28 cellular contexts compared by ENCODE assay signal in the genomic region with DNA sequence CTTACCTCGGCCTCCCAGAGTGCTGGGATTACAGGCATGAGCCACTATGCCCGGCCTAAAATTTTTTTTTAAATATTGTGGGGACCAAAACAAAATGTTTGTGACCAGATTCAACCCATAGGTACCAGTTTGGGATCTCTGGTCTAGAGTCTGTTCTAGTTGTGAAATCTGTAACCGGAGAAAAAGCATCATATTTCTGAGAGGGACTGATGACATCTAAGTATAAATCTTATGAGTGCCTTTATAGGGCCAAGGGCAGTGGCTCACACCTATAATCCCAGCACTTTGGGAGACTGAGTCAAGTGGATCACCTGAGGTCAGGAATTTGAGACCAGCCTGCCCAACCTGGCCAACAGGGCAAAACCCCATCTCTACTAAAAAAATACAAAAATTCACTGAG.
"Had no signal": no experiment of that assay in that cellular context is flagged by ENCODE, and none has a peak within 500 bp of the region (broad histone marks: within the 10 kb centered on the region; RNA-seq: fewer than 3 reads in every experiment).

No MANE protein-coding gene starts in this region.

- H3K4me1 ChIP-seq: stomach, suprapubic skin, testis, tibial artery, tibial nerve, upper lobe of left lung, upper lobe of right lung, uterus, vagina had no signal

- H3K27me3 ChIP-seq: stomach, suprapubic skin, testis, thyroid gland, tibial nerve, transverse colon, upper lobe of left lung, upper lobe of right lung, uterus, vagina had no signal

- H3K4me1 Mint-ChIP-seq: stimulated activated effector memory CD8-positive, alpha-beta T cell treated with anti-CD3 and anti-CD28 coated beads, Interleukin-12 subunit alpha, Interleukin-12 subunit beta, amount 100 ng/mL, for 72 hours; stimulated activated memory B cell treated with anti-CD40 and anti-IgM and Interleukin-4, amounts not matched to agents 10 μg/mL and 1 μg/mL and 100 μg/mL, for 72 hours; stimulated activated naive CD8-positive, alpha-beta T cell treated with anti-CD3 and anti-CD28 coated beads, Interleukin-15, amount 100 ng/mL, for 72 hours had no signal

- DNase-seq: stimulated activated CD4-positive, alpha-beta T cell treated with anti-CD3 and anti-CD28 coated beads, Interleukin-2, amount 100 ng/mL, for 48 hours; stimulated activated CD4-positive, alpha-beta T cell treated with anti-CD3 and anti-CD28 coated beads, Interleukin-4, amount 100 ng/mL, for 1 hour; stimulated activated CD4-positive, alpha-beta T cell treated with anti-CD3 and anti-CD28 coated beads, Interleukin-4, amount 100 ng/mL, for 24 hours; stimulated activated CD4-positive, alpha-beta T cell treated with anti-CD3 and anti-CD28 coated beads, Interleukin-4, amount 100 ng/mL, for 4 hours; stimulated activated CD8-positive, alpha-beta memory T cell treated with anti-CD3 and anti-CD28 coated beads, Interleukin-4, amount 100 ng/mL, for 48 hours; stimulated activated naive B cell treated with anti-CD40 and anti-IgM and Interleukin-4, amounts not matched to agents 10 μg/mL and 1 μg/mL and 100 μg/mL, for 72 hours; stimulated activated naive CD4-positive, alpha-beta T cell; stimulated activated naive CD4-positive, alpha-beta T cell treated with Interleukin-2 at 50 U/mL for 16 hours; stimulated activated naive CD8-positive, alpha-beta T cell treated with anti-CD3 and anti-CD28 coated beads, Interleukin-15, amount 100 ng/mL, for 72 hours; stimulated activated naive CD8-positive, alpha-beta T cell treated with anti-CD3 and anti-CD28 coated beads, Interleukin-15, Interleukin-2, amounts not matched to agents 100 U/mL and 50 U/mL, for 24 hours; stomach; substantia nigra; testis; tibial artery; transverse colon; trophoblast cell; upper lobe of left lung; upper lobe of right lung; uterus had no signal

- ATAC-seq: stimulated activated effector memory CD8-positive, alpha-beta T cell treated with anti-CD3 and anti-CD28 coated beads, Interleukin-12 subunit alpha, Interleukin-12 subunit beta, amount 100 ng/mL, for 72 hours; stimulated activated memory B cell treated with anti-CD40 and anti-IgM and Interleukin-4, amounts not matched to agents 10 μg/mL and 1 μg/mL and 100 μg/mL, for 72 hours; stimulated activated naive B cell treated with anti-CD40 and anti-IgM and Interleukin-4, amounts not matched to agents 10 μg/mL and 1 μg/mL and 100 μg/mL, for 72 hours; stimulated activated naive CD8-positive, alpha-beta T cell treated with anti-CD3 and anti-CD28 coated beads, Interleukin-15, amount 100 ng/mL, for 72 hours; stimulated activated naive CD8-positive, alpha-beta T cell treated with anti-CD3 and anti-CD28 coated beads, Interleukin-15, Interleukin-2, amounts not matched to agents 100 U/mL and 50 U/mL, for 24 hours had no signal

- H3K9me3 Mint-ChIP-seq: stimulated activated effector memory CD8-positive, alpha-beta T cell treated with anti-CD3 and anti-CD28 coated beads, Interleukin-12 subunit alpha, Interleukin-12 subunit beta, amount 100 ng/mL, for 72 hours; stimulated activated memory B cell treated with anti-CD40 and anti-IgM and Interleukin-4, amounts not matched to agents 10 μg/mL and 1 μg/mL and 100 μg/mL, for 72 hours; stimulated activated naive B cell treated with anti-CD40 and anti-IgM and Interleukin-4, amounts not matched to agents 10 μg/mL and 1 μg/mL and 100 μg/mL, for 72 hours; stimulated activated naive CD8-positive, alpha-beta T cell treated with anti-CD3 and anti-CD28 coated beads, Interleukin-15, amount 100 ng/mL, for 72 hours; stimulated activated naive CD8-positive, alpha-beta T cell treated with anti-CD3 and anti-CD28 coated beads, Interleukin-15, Interleukin-2, amounts not matched to agents 100 ng/mL and 50 ng/mL, for 24 hours; type B pancreatic cell had no signal

- H3K27me3 Mint-ChIP-seq: stimulated activated memory B cell treated with anti-CD40 and anti-IgM and Interleukin-4, amounts not matched to agents 10 μg/mL and 1 μg/mL and 100 μg/mL, for 72 hours; stimulated activated naive CD8-positive, alpha-beta T cell treated with anti-CD3 and anti-CD28 coated beads, Interleukin-15, amount 100 ng/mL, for 72 hours; type B pancreatic cell had no signal

- H3K36me3 Mint-ChIP-seq: stimulated activated effector memory CD8-positive, alpha-beta T cell treated with anti-CD3 and anti-CD28 coated beads, Interleukin-12 subunit alpha, Interleukin-12 subunit beta, amount 100 ng/mL, for 72 hours; stimulated activated memory B cell treated with anti-CD40 and anti-IgM and Interleukin-4, amounts not matched to agents 10 μg/mL and 1 μg/mL and 100 μg/mL, for 72 hours; type B pancreatic cell had no signal

- H3K9me3 ChIP-seq: stomach, suprapubic skin, testis, thoracic aorta, thyroid gland, tibial artery, tibial nerve, transverse colon, upper lobe of left lung, upper lobe of right lung, uterus, vagina had no signal

- H3K4me3 Mint-ChIP-seq: stimulated activated effector memory CD8-positive, alpha-beta T cell treated with anti-CD3 and anti-CD28 coated beads, Interleukin-12 subunit alpha, Interleukin-12 subunit beta, amount 100 ng/mL, for 72 hours; stimulated activated memory B cell treated with anti-CD40 and anti-IgM and Interleukin-4, amounts not matched to agents 10 μg/mL and 1 μg/mL and 100 μg/mL, for 72 hours; stimulated activated naive B cell treated with anti-CD40 and anti-IgM and Interleukin-4, amounts not matched to agents 10 μg/mL and 1 μg/mL and 100 μg/mL, for 72 hours; stimulated activated naive CD8-positive, alpha-beta T cell treated with anti-CD3 and anti-CD28 coated beads, Interleukin-15, amount 100 ng/mL, for 72 hours; stimulated activated naive CD8-positive, alpha-beta T cell treated with anti-CD3 and anti-CD28 coated beads, Interleukin-15, Interleukin-2, amounts not matched to agents 100 ng/mL and 50 ng/mL, for 24 hours; type B pancreatic cell had no signal

- H3K36me3 ChIP-seq: stomach, suprapubic skin, thoracic aorta, thyroid gland, tibial artery, tibial nerve, transverse colon, upper lobe of left lung, upper lobe of right lung, uterus, vagina had no signal

- H3K4me3 ChIP-seq: stomach, suprapubic skin, testis, thoracic aorta, thyroid gland, tibial artery, tibial nerve, transverse colon, upper lobe of left lung, upper lobe of right lung, uterus, vagina had no signal

- H3K27ac Mint-ChIP-seq: stimulated activated effector memory CD8-positive, alpha-beta T cell treated with anti-CD3 and anti-CD28 coated beads, Interleukin-12 subunit alpha, Interleukin-12 subunit beta, amount 100 ng/mL, for 72 hours; stimulated activated memory B cell treated with anti-CD40 and anti-IgM and Interleukin-4, amounts not matched to agents 10 μg/mL and 1 μg/mL and 100 μg/mL, for 72 hours; stimulated activated naive B cell treated with anti-CD40 and anti-IgM and Interleukin-4, amounts not matched to agents 10 μg/mL and 1 μg/mL and 100 μg/mL, for 72 hours; stimulated activated naive CD8-positive, alpha-beta T cell treated with anti-CD3 and anti-CD28 coated beads, Interleukin-15, amount 100 ng/mL, for 72 hours; stimulated activated naive CD8-positive, alpha-beta T cell treated with anti-CD3 and anti-CD28 coated beads, Interleukin-15, Interleukin-2, amounts not matched to agents 100 ng/mL and 50 ng/mL, for 24 hours; type B pancreatic cell had no signal

- H3K27ac ChIP-seq: stomach, suprapubic skin, testis, thoracic aorta, tibial artery, tibial nerve, upper lobe of left lung, upper lobe of right lung, uterus, vagina had no signal
